13 cellular contexts compared by ENCODE assay signal in the genomic region with DNA sequence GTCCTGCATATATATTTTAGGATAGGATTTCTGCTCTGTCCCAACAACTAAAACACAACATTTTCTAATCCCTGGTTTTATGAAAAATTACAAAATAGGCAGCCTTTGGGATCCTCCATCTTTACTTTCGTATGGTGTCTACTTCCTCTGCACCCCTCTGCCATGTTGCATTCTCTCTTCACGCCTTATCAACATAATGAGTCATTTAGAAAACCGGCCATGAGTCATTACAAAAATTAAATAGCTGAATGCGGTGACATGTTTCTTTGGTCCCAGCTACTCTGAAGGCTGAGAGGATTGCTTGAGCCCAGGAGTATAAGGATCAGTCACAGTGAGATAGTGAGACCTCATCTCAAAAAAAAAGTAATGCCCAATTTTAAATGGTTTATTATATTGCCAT.
DNase-seq lines count a peak whose midpoint lies in the region; ATAC-seq and TF ChIP-seq lines count a peak whose summit lies in the region.
"Had no signal": no experiment of that assay in that cellular context is flagged by ENCODE, and none has a peak within 500 bp of the region (broad histone marks: within the 10 kb centered on the region; RNA-seq: fewer than 3 reads in every experiment).

No MANE protein-coding gene starts in this region.

- TF ChIP-seq CTCF in activated B cell treated with CpG ODN at 0.5 μM for 24 hours (IDR thresholded peaks at IDR 0.05) (no peak), left ventricle myocardium inferior (IDR thresholded peaks at IDR 0.05; ENCODE audit: borderline replicate concordance) (no peak), nephron progenitor cell (IDR thresholded peaks at IDR 0.05) (no peak)

- ATAC-seq in GM19395 (IDR thresholded peaks at IDR 0.05; ENCODE audit: unreplicated experiment) = peak; percentile 92
- peak; percentile 80 for ATAC-seq in HG03139 (IDR thresholded peaks at IDR 0.05; ENCODE audit: unreplicated experiment)
- peak; percentile 67 for ATAC-seq in activated B cell treated with CpG ODN at 0.5 μM for 24 hours (ENCODE audit: low read depth)
- ATAC-seq: heart right ventricle had no signal

- H3K36me3 ChIP-seq in left ventricle myocardium inferior (no peaks in the 10 kb centered on the region), HAP-1 (replicated peaks) (no peaks in the 10 kb centered on the region)
- H3K36me3 ChIP-seq: heart right ventricle, SJCRH30 had no signal

- H3K9me3 ChIP-seq in left ventricle myocardium inferior (replicated peaks) (no peaks in the 10 kb centered on the region), HAP-1 (no peaks in the 10 kb centered on the region)
- H3K9me3 ChIP-seq: heart right ventricle, SJCRH30 had no signal

- H3K4me1 ChIP-seq in left ventricle myocardium inferior = peaks cover 35% of the 10 kb centered on the region
- no peaks in the 10 kb centered on the region for H3K4me1 ChIP-seq in HAP-1

- H3K4me3 ChIP-seq in left ventricle myocardium inferior (no peak overlapping the region), HAP-1 (no peak overlapping the region)
- H3K4me3 ChIP-seq: heart right ventricle had no signal

- CTCF ChIA-PET in activated B cell treated with CpG ODN at 0.5 μM for 24 hours (lab: Charles Lee) = no interaction called here

- DNase-seq in Daoy (ENCODE audit: low read depth) = peak; percentile 25
- no peak for DNase-seq in activated B cell treated with CpG ODN at 0.5 μM for 24 hours
- no peak for DNase-seq in left ventricle myocardium inferior
- DNase-seq in nephron progenitor cell = no peak
- no peak for DNase-seq in HAP-1 (ENCODE audit: low spot score in 2 of 2)
- no peak for DNase-seq in NCI-H510A (lab: John Stamatoyannopoulos, UW)
- DNase-seq: heart right ventricle, occipital lobe had no signal

- H3K27ac ChIP-seq in left ventricle myocardium inferior (replicated peaks) = no peak overlapping the region

- H3K27ac Mint-ChIP-seq in activated B cell treated with CpG ODN at 0.5 μM for 24 hours (no peak overlapping the region), nephron progenitor cell (no peak overlapping the region)
- H3K27ac Mint-ChIP-seq: activated naive CD8-positive, alpha-beta T cell; B cell had no signal

- POLR2A ChIA-PET in activated B cell treated with CpG ODN at 0.5 μM for 24 hours (lab: Charles Lee) = no interaction called here

- H3K27me3 ChIP-seq in left ventricle myocardium inferior (ENCODE audit: low read depth) (no peaks in the 10 kb centered on the region), HAP-1 (ENCODE audit: low read depth) (no peaks in the 10 kb centered on the region)
- H3K27me3 ChIP-seq: heart right ventricle, SJCRH30 had no signal

- H3K36me3 Mint-ChIP-seq in activated B cell treated with CpG ODN at 0.5 μM for 24 hours (ENCODE audit: low read depth) (no peaks in the 10 kb centered on the region), nephron progenitor cell (ENCODE audit: low read depth) (no peaks in the 10 kb centered on the region)
- H3K36me3 Mint-ChIP-seq: activated naive CD8-positive, alpha-beta T cell had no signal

- H3K4me3 Mint-ChIP-seq in activated B cell treated with CpG ODN at 0.5 μM for 24 hours (no peak overlapping the region), nephron progenitor cell (no peak overlapping the region)
- H3K4me3 Mint-ChIP-seq: activated naive CD8-positive, alpha-beta T cell; B cell had no signal

- intact Hi-C loops in activated B cell treated with CpG ODN at 0.5 μM for 24 hours (cut with micrococcal nuclease) = no loop called here
- intact Hi-C loops in left ventricle myocardium inferior (cut with micrococcal nuclease) = no loop called here

- H3K9me3 Mint-ChIP-seq in activated B cell treated with CpG ODN at 0.5 μM for 24 hours (no peaks in the 10 kb centered on the region), nephron progenitor cell (no peaks in the 10 kb centered on the region)

- H3K27me3 Mint-ChIP-seq in activated B cell treated with CpG ODN at 0.5 μM for 24 hours (peaks cover 13% of the 10 kb centered on the region), nephron progenitor cell (ENCODE audit: low read depth, poor library complexity) (peaks cover 22% of the 10 kb centered on the region)

- H3K4me1 Mint-ChIP-seq in activated B cell treated with CpG ODN at 0.5 μM for 24 hours (peaks cover 6% of the 10 kb centered on the region), nephron progenitor cell (peaks cover 49% of the 10 kb centered on the region)

- in situ Hi-C loops in HAP-1 (cut with MboI; ENCODE audit: low sequenced_read_pairs) = no loop called here
